In the genomic region with DNA sequence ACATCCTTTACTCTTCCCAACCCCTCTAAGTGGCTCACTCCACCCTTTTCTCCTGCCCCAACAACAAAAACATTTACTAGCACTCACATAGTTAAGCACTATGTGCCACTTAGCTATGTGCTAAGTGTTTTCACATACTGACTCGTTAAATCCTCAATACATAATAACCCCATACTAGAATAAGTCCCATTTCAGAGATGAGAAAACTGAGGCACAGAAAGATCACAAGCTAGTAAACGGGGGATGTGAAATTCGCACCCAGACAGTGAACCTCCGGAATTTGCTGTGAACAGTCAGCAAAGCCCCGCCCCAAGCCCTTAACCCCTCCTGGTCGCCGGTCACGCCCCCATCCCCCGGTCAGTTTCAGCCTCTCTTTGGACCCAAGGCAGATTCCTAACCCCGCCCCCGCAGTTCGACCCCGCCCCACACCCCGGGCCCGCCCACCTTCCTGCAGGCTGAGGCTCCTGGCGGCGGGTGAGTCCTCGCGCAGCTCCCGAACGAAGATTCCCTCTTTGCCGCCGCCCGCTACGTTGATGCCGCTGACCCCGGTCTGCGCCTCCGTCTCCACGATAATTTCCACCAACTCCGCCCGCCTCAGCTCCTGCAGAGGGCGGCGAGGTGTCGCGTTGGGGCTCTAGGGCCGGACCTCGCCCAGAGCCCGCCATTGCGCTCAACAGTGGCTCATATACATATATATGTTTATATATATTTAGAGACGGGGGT, we compare ENCODE assay signal across 8 cellular contexts. TPM values are rescaled to one million over a fixed set of nuclear protein-coding genes. Genes with fewer than 3 reads are reported as not detected.
DNase-seq lines count a peak whose midpoint lies in the region; ATAC-seq lines count a peak whose summit lies in the region.

No MANE protein-coding gene starts in this region.

- ATAC-seq in GM18873 (IDR thresholded peaks at IDR 0.05; ENCODE audit: low FRiP score, unreplicated experiment): peak; percentile 38
- peak; percentile 67 for ATAC-seq in HG03175 (IDR thresholded peaks at IDR 0.05; ENCODE audit: unreplicated experiment)
- peak; percentile 78 for ATAC-seq in activated CD8-positive, alpha-beta T cell treated with anti-CD3 and anti-CD28 coated beads, Interleukin-2, amount 10 ng/mL, durations not matched to agents 7 days and 5 days

- H3K36me3 Mint-ChIP-seq in activated CD8-positive, alpha-beta T cell treated with anti-CD3 and anti-CD28 coated beads, Interleukin-2, amount 10 ng/mL, durations not matched to agents 7 days and 5 days (ENCODE audit: low read depth): no peaks in the 10 kb centered on the region

- no peaks in the 10 kb centered on the region for H3K9me3 Mint-ChIP-seq in activated CD8-positive, alpha-beta T cell treated with anti-CD3 and anti-CD28 coated beads, Interleukin-2, amount 10 ng/mL, durations not matched to agents 7 days and 5 days (ENCODE audit: insufficient read depth)

- H3K4me3 Mint-ChIP-seq in activated CD8-positive, alpha-beta T cell treated with anti-CD3 and anti-CD28 coated beads, Interleukin-2, amount 10 ng/mL, durations not matched to agents 7 days and 5 days: peak overlapping the region; percentile 87

- peak overlapping the region; percentile 72 for H3K27ac Mint-ChIP-seq in activated CD8-positive, alpha-beta T cell treated with anti-CD3 and anti-CD28 coated beads, Interleukin-2, amount 10 ng/mL, durations not matched to agents 7 days and 5 days

- POLR2A ChIA-PET in activated CD8-positive, alpha-beta T cell treated with anti-CD3 and anti-CD28 coated beads, Interleukin-2, amount 10 ng/mL, durations not matched to agents 7 days and 5 days (lab: Charles Lee): interaction anchor here (0.6 to 1.6 kb wide), 2 partner anchors 17 to 39 kb away, joined by 5 read pairs; no protein-coding TSS in a partner anchor

- CTCF ChIA-PET in activated CD8-positive, alpha-beta T cell treated with anti-CD3 and anti-CD28 coated beads, Interleukin-2, amount 10 ng/mL, durations not matched to agents 7 days and 5 days (lab: Charles Lee): interaction anchor here (1.1 to 2.5 kb wide), 4 partner anchors 13 to 98 kb away, joined by 3 to 12 read pairs (median 8); a partner anchor contains a TSS

- peaks cover 32% of the 10 kb centered on the region for H3K4me1 Mint-ChIP-seq in activated CD8-positive, alpha-beta T cell treated with anti-CD3 and anti-CD28 coated beads, Interleukin-2, amount 10 ng/mL, durations not matched to agents 7 days and 5 days (ENCODE audit: low read depth)

- DNase-seq in AG08395 (ENCODE audit: low spot score): peak; percentile 97
- DNase-seq in NCI-H748 treated with DMSO at 0.1 percent for 48 hours (lab: John Stamatoyannopoulos, UW): peak; percentile 76
- DNase-seq in activated CD8-positive, alpha-beta T cell treated with anti-CD3 and anti-CD28 coated beads, Interleukin-2, amount 10 ng/mL, durations not matched to agents 7 days and 5 days: peak; percentile 89
- peak; percentile 68 for DNase-seq in effector CD8-positive, alpha-beta T cell (lab: John Stamatoyannopoulos, UW)
- peak; percentile 93 for DNase-seq in mesenteric fat pad (ENCODE audit: low spot score)
- DNase-seq in stimulated activated CD8-positive, alpha-beta memory T cell treated with anti-CD3 and anti-CD28 coated beads, Interleukin-15, amount 100 ng/mL, for 4 hours (ENCODE audit: low read depth in 2 of 2): peak; percentile 58 to 61

- H3K27me3 Mint-ChIP-seq in activated CD8-positive, alpha-beta T cell treated with anti-CD3 and anti-CD28 coated beads, Interleukin-2, amount 10 ng/mL, durations not matched to agents 7 days and 5 days (ENCODE audit: low read depth): peaks cover 12% of the 10 kb centered on the region

RNA-seq across cellular contexts. Expression of a gene that starts 9.8 kb away (rescaled TPM):
- total RNA-seq in activated CD8-positive, alpha-beta T cell treated with anti-CD3 and anti-CD28 coated beads, Interleukin-2, amount 10 ng/mL, durations not matched to agents 7 days and 5 days: 1 to 10 TPM in 1 of 2 experiments, under 1 TPM in 1; 0.84 to 1.1 TPM
- total RNA-seq in mesenteric fat pad: 2.3 TPM

RNA-seq across cellular contexts. Expression of a gene that starts 13.4 kb away (rescaled TPM):
- under 1 TPM in 1 of 2 experiments, not detected in 1; 0.10 TPM for total RNA-seq in activated CD8-positive, alpha-beta T cell treated with anti-CD3 and anti-CD28 coated beads, Interleukin-2, amount 10 ng/mL, durations not matched to agents 7 days and 5 days
- total RNA-seq in mesenteric fat pad: 0.29 TPM

RNA-seq across cellular contexts. Expression of a gene that starts 22.4 kb away (rescaled TPM):
- total RNA-seq in activated CD8-positive, alpha-beta T cell treated with anti-CD3 and anti-CD28 coated beads, Interleukin-2, amount 10 ng/mL, durations not matched to agents 7 days and 5 days: 10 to 100 TPM in 1 of 2 experiments, 1 to 10 TPM in 1; 9.3 to 10.1 TPM
- 20.2 TPM for total RNA-seq in mesenteric fat pad

RNA-seq across cellular contexts. Expression of a gene that starts 40.7 kb away (rescaled TPM):
- total RNA-seq in activated CD8-positive, alpha-beta T cell treated with anti-CD3 and anti-CD28 coated beads, Interleukin-2, amount 10 ng/mL, durations not matched to agents 7 days and 5 days: 10 to 100 TPM; 10.0 to 11.9 TPM
- 40.7 TPM for total RNA-seq in mesenteric fat pad

RNA-seq across cellular contexts. Expression of a gene that starts 54.9 kb away (rescaled TPM):
- 10 to 100 TPM; 65.1 to 70.0 TPM for total RNA-seq in activated CD8-positive, alpha-beta T cell treated with anti-CD3 and anti-CD28 coated beads, Interleukin-2, amount 10 ng/mL, durations not matched to agents 7 days and 5 days
- 275 TPM for total RNA-seq in mesenteric fat pad

Comparison
In these comparisons a context has a peak if more than half of its experiments do, and no peak if none do; other contexts are left out.
1. Peak in every context shown above with its lines: DNase-seq and ATAC-seq.